27 cellular contexts compared by ENCODE assay signal in genomic region chr1:42043811-42044210, GRCh38.
"Had no signal": no experiment of that assay in that cellular context is flagged by ENCODE, and none has a peak within 500 bp of the region (broad histone marks: within the 10 kb centered on the region; RNA-seq: fewer than 3 reads in every experiment).

No MANE protein-coding gene starts in this region.

- H3K36me3 ChIP-seq: left lung, lower lobe of right lung, neural progenitor cell, neutrophil, right lobe of liver, tibial nerve, uterus had no signal

- DNase-seq: hippocampal formation; kidney glomerular epithelial cell; left cardiac atrium; left lung; lower lobe of right lung; mammary epithelial cell; mesenchymal stem cell; naive B cell; natural killer cell; nephron progenitor cell; occipital lobe; psoas muscle; right lobe of liver; stimulated activated CD4-positive, alpha-beta T cell treated with anti-CD3 and anti-CD28 coated beads, Interleukin-1b, Interleukin-23, amount 100 ng/mL, for 48 hours; stimulated activated CD4-positive, alpha-beta T cell treated with anti-CD3 and anti-CD28 coated beads, Interleukin-2, amount 100 ng/mL, for 48 hours; stimulated activated CD4-positive, alpha-beta T cell treated with anti-CD3 and anti-CD28 coated beads, Interleukin-4, amount 100 ng/mL, for 4 hours; stimulated activated CD8-positive, alpha-beta memory T cell treated with anti-CD3 and anti-CD28 coated beads, Interleukin-4, amount 100 ng/mL, for 48 hours; stimulated activated naive CD4-positive, alpha-beta T cell treated with Interleukin-2 at 50 U/mL for 16 hours; stimulated activated naive CD8-positive, alpha-beta T cell treated with anti-CD3 and anti-CD28 coated beads, Interleukin-15, amount 100 ng/mL, for 72 hours; substantia nigra; uterus had no signal

- H3K4me1 ChIP-seq: left lung, lower lobe of right lung, neural progenitor cell, parathyroid adenoma, psoas muscle, tibial nerve, uterus had no signal

- H3K9ac ChIP-seq: neural progenitor cell, parathyroid adenoma had no signal

- H3K27me3 ChIP-seq: left lung, right lobe of liver, tibial nerve, uterus had no signal

- H3K79me2 ChIP-seq: parathyroid adenoma had no signal

- H2AFZ ChIP-seq: neural progenitor cell, parathyroid adenoma had no signal

- H3K4me3 ChIP-seq: left lung, lower lobe of right lung, neural progenitor cell, psoas muscle, right lobe of liver, smooth muscle cell, tibial nerve, uterus had no signal

- H3K27ac ChIP-seq: left lung, lower lobe of right lung, neural progenitor cell, neutrophil, parathyroid adenoma, psoas muscle, right lobe of liver, tibial nerve, uterus had no signal

- H3K9me3 ChIP-seq: left lung, lower lobe of right lung, neutrophil, psoas muscle, right lobe of liver, tibial nerve, uterus had no signal

- H3K4me2 ChIP-seq: neural progenitor cell, smooth muscle cell had no signal

- ATAC-seq: left lung; lower lobe of right lung; natural killer cell; psoas muscle; right lobe of liver; stimulated activated memory B cell treated with anti-CD40 and anti-IgM and Interleukin-4, amounts not matched to agents 10 μg/mL and 1 μg/mL and 100 μg/mL, for 72 hours; stimulated activated naive CD8-positive, alpha-beta T cell treated with anti-CD3 and anti-CD28 coated beads, Interleukin-15, amount 100 ng/mL, for 72 hours had no signal
